20 cellular contexts compared by ENCODE assay signal in the genomic region with DNA sequence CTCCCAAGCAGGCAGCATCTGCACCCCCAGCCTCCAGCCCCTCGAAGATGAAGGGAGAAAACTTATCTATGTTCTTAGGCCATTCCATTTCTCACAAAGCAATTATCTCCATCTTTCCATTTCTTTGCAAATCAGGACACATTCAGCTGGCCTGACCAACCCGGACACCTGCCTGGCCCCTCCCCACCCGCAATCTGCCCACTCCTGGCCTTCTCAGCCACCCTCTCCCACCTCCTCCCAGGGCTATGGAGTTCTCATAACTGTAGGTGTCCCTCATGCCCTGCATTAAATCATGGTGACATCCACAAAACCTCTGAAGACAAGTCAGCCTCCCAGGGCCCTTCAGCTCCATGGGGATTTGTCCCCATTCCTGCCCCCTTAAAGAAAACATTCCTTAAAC.
"Had no signal": no experiment of that assay in that cellular context is flagged by ENCODE, and none has a peak within 500 bp of the region (broad histone marks: within the 10 kb centered on the region; RNA-seq: fewer than 3 reads in every experiment).

No MANE protein-coding gene starts in this region.

- H3K9me3 ChIP-seq: SJCRH30 had no signal

- H3K4me3 ChIP-seq: SJCRH30 had no signal

- ATAC-seq: activated CD8-positive, alpha-beta T cell treated with anti-CD3 and anti-CD28 coated beads, Interleukin-2, amount 10 ng/mL, durations not matched to agents 7 days and 5 days; SK-N-SH treated with all-trans-retinoic acid at 6 μM for 48 hours; WTC11 had no signal

- DNase-seq: activated CD4-positive, alpha-beta T cell treated with anti-CD3 and anti-CD28 coated beads for 48 hours; activated CD4-positive, alpha-beta T cell treated with anti-CD3 and anti-CD28 coated beads, Interleukin-2, amount 50 U/mL, for 4 hours; activated CD4-positive, CD25-positive, alpha-beta regulatory T cell treated with anti-CD3 and anti-CD28 coated beads, Interleukin-2, amount 50 U/mL, for 72 hours; activated CD8-positive, alpha-beta memory T cell treated with anti-CD3 and anti-CD28 coated beads, Interleukin-2, amount 50 U/mL, for 48 hours; activated CD8-positive, alpha-beta T cell treated with anti-CD3 and anti-CD28 coated beads, Interleukin-2, amount 10 ng/mL, durations not matched to agents 7 days and 5 days; activated naive CD4-positive, alpha-beta T cell treated with anti-CD3 and anti-CD28 coated beads, Interleukin-2, amount 50 U/mL, for 16 hours; activated T-cell treated with anti-CD3 and anti-CD28 coated beads, Interleukin-2, amount 50 U/mL, for 1 hour; KG1; NCI-H1092; NCI-H1417; NCI-H1930; NCI-H2171; NCI-H2227 treated with DMSO at 0.1 percent for 48 hours; NCI-H446 treated with DMSO at 0.1 percent for 48 hours; NCI-H524 treated with DMSO at 0.1 percent for 48 hours; NCI-H774; SJCRH30; SW 1271 had no signal

- H3K36me3 ChIP-seq: SJCRH30 had no signal

- H3K27me3 ChIP-seq: SJCRH30 had no signal

- H3K27ac ChIP-seq: SJCRH30 had no signal
